8 cellular contexts compared by ENCODE assay signal in the genomic region with DNA sequence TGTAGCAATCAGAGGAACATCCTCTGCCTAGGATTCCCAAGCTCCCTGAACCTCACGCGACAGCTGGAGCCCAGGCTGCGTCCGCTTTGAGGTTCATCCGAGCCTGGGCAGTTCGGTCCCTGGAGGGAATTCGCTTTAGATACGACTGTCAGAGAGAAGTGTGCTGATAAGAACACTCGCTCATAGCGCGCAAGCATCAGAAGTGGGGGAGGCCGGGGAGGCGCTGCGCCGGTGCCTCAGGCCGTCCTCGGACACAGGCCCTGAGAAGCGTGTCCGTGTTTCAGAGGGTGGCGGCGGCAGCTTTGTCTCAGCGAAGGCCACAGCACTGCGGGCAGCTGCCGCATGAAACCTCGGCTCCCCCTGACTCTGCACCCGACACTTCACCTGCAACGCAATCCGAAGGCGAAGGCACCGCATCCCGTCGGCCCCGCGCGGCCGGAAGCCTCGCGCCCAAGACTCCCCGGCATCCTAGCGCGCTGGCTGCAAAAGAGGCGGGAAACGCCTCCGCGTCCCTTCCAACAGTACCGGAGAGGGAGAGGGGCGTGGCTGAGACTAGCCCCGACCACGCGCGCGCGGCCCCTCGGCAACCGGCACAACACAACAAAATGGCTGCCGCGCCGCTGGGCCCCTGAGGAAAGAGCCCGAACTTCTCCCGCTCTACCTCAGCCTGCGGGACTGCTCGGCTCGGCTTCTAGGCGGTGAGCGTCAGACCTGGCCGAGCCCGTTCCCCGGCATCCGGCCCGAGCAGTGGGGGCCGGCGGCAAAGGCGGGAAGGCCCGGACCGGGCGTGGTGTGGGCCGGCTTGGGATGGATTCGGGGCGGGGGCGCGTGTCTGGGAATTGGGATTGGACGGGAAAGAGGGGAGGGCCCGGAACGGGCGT. TPM values are rescaled to one million over a fixed set of nuclear protein-coding genes. Genes with fewer than 3 reads are reported as not detected.
DNase-seq lines count a peak whose midpoint lies in the region; ATAC-seq and TF ChIP-seq lines count a peak whose summit lies in the region.

Gene CNTRL, plus strand, starts transcription at position 586 of the 881 bp plus-strand sequence. CDS start 13,372 bp downstream, outside the sequence.

- TF ChIP-seq CTCF in DOHH2 (IDR thresholded peaks at IDR 0.05; ENCODE audit: low read depth, low read length, poor library complexity, severe bottlenecking), result no peak
- no peak for TF ChIP-seq CTCF in LNCaP clone FGC (IDR thresholded peaks at IDR 0.05; ENCODE audit: control insufficient read depth, extremely low read depth, insufficient read depth)
- TF ChIP-seq CTCF in esophagus squamous epithelium (IDR thresholded peaks at IDR 0.05), result no peak

- H3K36me3 Mint-ChIP-seq in naive B cell, result no peaks in the 10 kb centered on the region
- H3K36me3 Mint-ChIP-seq in stimulated activated effector memory CD8-positive, alpha-beta T cell treated with anti-CD3 and anti-CD28 coated beads, Interleukin-12 subunit alpha, Interleukin-12 subunit beta, amount 100 ng/mL, for 72 hours, result peaks cover 15% of the 10 kb centered on the region

- H4K20me1 ChIP-seq in DOHH2 (ENCODE audit: control insufficient read depth, insufficient read depth, low read depth, low read length), result no peaks in the 10 kb centered on the region

- H3K4me3 Mint-ChIP-seq in naive B cell, result peak within 1 kb of the TSS; percentile 92 to 100 (median 100)
- H3K4me3 Mint-ChIP-seq in stimulated activated effector memory CD8-positive, alpha-beta T cell treated with anti-CD3 and anti-CD28 coated beads, Interleukin-12 subunit alpha, Interleukin-12 subunit beta, amount 100 ng/mL, for 72 hours, result peak within 1 kb of the TSS; percentile 96

- peaks cover 57% of the 10 kb centered on the region for H3K36me3 ChIP-seq in DOHH2 (ENCODE audit: control insufficient read depth, low read length)
- H3K36me3 ChIP-seq in esophagus squamous epithelium, result no peaks in the 10 kb centered on the region

- H3K4me3 ChIP-seq in DOHH2 (ENCODE audit: low read length) (peak within 1 kb of the TSS; percentile 81), LNCaP clone FGC (ENCODE audit: low read depth, low read length) (peak within 1 kb of the TSS; percentile 59), esophagus squamous epithelium (peak within 1 kb of the TSS; percentile 62 to 87 (median 74))

- H3K79me2 ChIP-seq in DOHH2 (ENCODE audit: control insufficient read depth, low read length), result peaks cover 60% of the 10 kb centered on the region

- H3K4me1 Mint-ChIP-seq in naive B cell, result peaks cover 49 to 73% (median 63%) of the 10 kb centered on the region in 3 donors
- peaks cover 39% of the 10 kb centered on the region for H3K4me1 Mint-ChIP-seq in stimulated activated effector memory CD8-positive, alpha-beta T cell treated with anti-CD3 and anti-CD28 coated beads, Interleukin-12 subunit alpha, Interleukin-12 subunit beta, amount 100 ng/mL, for 72 hours

- H3K27me3 ChIP-seq in DOHH2 (ENCODE audit: control insufficient read depth, low read length) (no peaks in the 10 kb centered on the region), esophagus squamous epithelium (no peaks in the 10 kb centered on the region)

- DNase-seq in GOT3 (lab: John Stamatoyannopoulos, UW) (peak; percentile 48), LNCaP clone FGC (ENCODE audit: low read depth) (no peak), RPMI7951 (ENCODE audit: low read depth) (peak; percentile 89), activated T-helper 1 cell treated with Interleukin-2 at 50 U/mL for 16 hours (ENCODE audit: low read depth) (peak; percentile 72), esophagus squamous epithelium (lab: John Stamatoyannopoulos, UW) (peak; percentile 37), naive B cell (peak; percentile 76)
- DNase-seq in stimulated activated effector memory CD8-positive, alpha-beta T cell treated with anti-CD3 and anti-CD28 coated beads, Interleukin-12 subunit alpha, Interleukin-12 subunit beta, amount 100 ng/mL, for 72 hours (ENCODE audit: low spot score in 2 of 2), result peak; percentile 77 to 95

- peak; percentile 70 to 73 for ATAC-seq in naive B cell (ENCODE audit: low read depth in 2 of 2)
- peak; percentile 91 for ATAC-seq in stimulated activated effector memory CD8-positive, alpha-beta T cell treated with anti-CD3 and anti-CD28 coated beads, Interleukin-12 subunit alpha, Interleukin-12 subunit beta, amount 100 ng/mL, for 72 hours

- peak within 1 kb of the TSS; percentile 90 to 99 (median 98) for H3K27ac Mint-ChIP-seq in naive B cell
- peak within 1 kb of the TSS; percentile 99 for H3K27ac Mint-ChIP-seq in stimulated activated effector memory CD8-positive, alpha-beta T cell treated with anti-CD3 and anti-CD28 coated beads, Interleukin-12 subunit alpha, Interleukin-12 subunit beta, amount 100 ng/mL, for 72 hours

- 0 to 2% methylated on average over 10 to 22 of the region's 85 CpGs for WGBS in esophagus squamous epithelium, 2 donors

- H3K4me1 ChIP-seq in DOHH2 (ENCODE audit: control insufficient read depth, low read length) (peaks cover 68% of the 10 kb centered on the region), esophagus squamous epithelium (peaks cover 12 to 47% (median 21%) of the 10 kb centered on the region in 3 donors)

- peaks cover 0 to 2% (median 0%) of the 10 kb centered on the region in 7 donors for H3K9me3 Mint-ChIP-seq in naive B cell
- no peaks in the 10 kb centered on the region for H3K9me3 Mint-ChIP-seq in stimulated activated effector memory CD8-positive, alpha-beta T cell treated with anti-CD3 and anti-CD28 coated beads, Interleukin-12 subunit alpha, Interleukin-12 subunit beta, amount 100 ng/mL, for 72 hours

- peaks cover 35% of the 10 kb centered on the region for H3F3A ChIP-seq in DOHH2 (ENCODE audit: control insufficient read depth, insufficient read depth)

- no peaks in the 10 kb centered on the region for H3K9me2 ChIP-seq in DOHH2 (replicated peaks; ENCODE audit: control insufficient read depth, low read length)

- TF ChIP-seq POLR2A in esophagus squamous epithelium (IDR thresholded peaks at IDR 0.05), result peak in 3 of 4 donors; percentile 7 to 65 (median 54)

- intact Hi-C loops in esophagus squamous epithelium (cut with DNase I), result no loop called here

- H3K27ac ChIP-seq in DOHH2 (ENCODE audit: low read depth, low read length), result peak within 1 kb of the TSS; percentile 98
- H3K27ac ChIP-seq in esophagus squamous epithelium, result peak within 1 kb of the TSS; percentile 81 to 95 (median 90)

- peak within 1 kb of the TSS; percentile 77 for H3K4me2 ChIP-seq in DOHH2 (ENCODE audit: low read length)

- no peaks in the 10 kb centered on the region for H3K27me3 Mint-ChIP-seq in naive B cell

- H3K9me3 ChIP-seq in DOHH2 (ENCODE audit: control insufficient read depth, insufficient read depth, low read length), result peaks cover 2% of the 10 kb centered on the region; the same call in 1 of the 2 replicates
- H3K9me3 ChIP-seq in esophagus squamous epithelium, result no peaks in the 10 kb centered on the region

RNA-seq across cellular contexts. Expression of gene CNTRL, which starts in this region (rescaled TPM):
- total RNA-seq in RPMI7951 (2014; rRNA removed; shearing (Covaris generic)), result 16.9 and 19.5 TPM in 2 replicates
- total RNA-seq in esophagus squamous epithelium, result 10 to 100 TPM in 1 of 4 donors, 1 to 10 TPM in 3; 7.2 to 15.3 (median 8.0) TPM
- polyA plus RNA-seq in naive B cell (ENCODE audit: low read depth in 6 of 6), result 10 to 100 TPM in 5 of 6 donors, 1 to 10 TPM in 1; 7.5 to 43.2 (median 20.5) TPM
